ENCODE assay signal across 12 cellular contexts in genomic region chr2:218982312-218983262, GRCh38. TPM values are rescaled to one million over a fixed set of nuclear protein-coding genes. Genes with fewer than 3 reads are reported as not detected.
DNase-seq lines count a peak whose midpoint lies in the region; ATAC-seq and TF ChIP-seq lines count a peak whose summit lies in the region.
"Had no signal": no experiment of that assay in that cellular context is flagged by ENCODE, and none has a peak within 500 bp of the region (broad histone marks: within the 10 kb centered on the region; RNA-seq: fewer than 3 reads in every experiment).

No MANE protein-coding gene starts in this region.

- ATAC-seq in central memory CD8-positive, alpha-beta T cell (replicated peaks; ENCODE audit: extremely low read depth, poor library complexity, severe bottlenecking) = no peak
- ATAC-seq in GM21619 (IDR thresholded peaks at IDR 0.05; ENCODE audit: unreplicated experiment) (no peak), GM19351 (IDR thresholded peaks at IDR 0.05; ENCODE audit: unreplicated experiment) (no peak)

- no peaks in the 10 kb centered on the region for H3K36me3 ChIP-seq in neuron (ENCODE audit: insufficient read depth, low read length)

- H2AFZ ChIP-seq in neuron (ENCODE audit: low read depth, low read length) = peak overlapping the region; percentile 70

- H3K27me3 ChIP-seq in AG04450 (ENCODE audit: control insufficient read depth, insufficient read depth, low read length) = peaks cover 70% of the 10 kb centered on the region
- H3K27me3 ChIP-seq in neuron (ENCODE audit: insufficient read depth, low read length) = peaks cover 76% of the 10 kb centered on the region

- peak overlapping the region; percentile 20; the same call in 1 of the 2 replicates for H3K4me3 ChIP-seq in AG04450 (ENCODE audit: low read depth, low read length)
- H3K4me3 ChIP-seq in neuron (ENCODE audit: low read length) = peak overlapping the region; percentile 21

- peaks cover 5% of the 10 kb centered on the region; the same call in 1 of the 2 replicates for H3K9me3 ChIP-seq in AG04450 (ENCODE audit: control insufficient read depth, insufficient read depth, low read length)
- H3K9me3 ChIP-seq in neuron (ENCODE audit: low read length) = peaks cover 2% of the 10 kb centered on the region

- H3K9me3 Mint-ChIP-seq in central memory CD8-positive, alpha-beta T cell = no peaks in the 10 kb centered on the region

- H3K4me1 Mint-ChIP-seq in central memory CD8-positive, alpha-beta T cell = peaks cover 39% of the 10 kb centered on the region

- H3K4me3 Mint-ChIP-seq in central memory CD8-positive, alpha-beta T cell = peak overlapping the region; percentile 55

- H3K4me1 ChIP-seq in neuron (ENCODE audit: insufficient read depth, low read length) = peaks cover 20% of the 10 kb centered on the region

- H3K27ac Mint-ChIP-seq in central memory CD8-positive, alpha-beta T cell (ENCODE audit: low read depth) = no peak overlapping the region

- no peak for DNase-seq in AG04450 (ENCODE audit: low read depth, low spot score)
- peak; percentile 38 for DNase-seq in ELF-1 (ENCODE audit: low read depth, low spot score)
- DNase-seq in central memory CD8-positive, alpha-beta T cell (ENCODE audit: low spot score in 2 of 2) = no peak
- DNase-seq in stimulated activated CD4-positive, alpha-beta T cell treated with anti-CD3 and anti-CD28 coated beads, Interleukin-1b, Interleukin-23, amount 100 ng/mL, for 48 hours = no peak
- no peak for DNase-seq in NCI-H2171 (lab: John Stamatoyannopoulos, UW)
- DNase-seq: erythroblast, GDM1, midbrain, NCI-H187 had no signal

- no peak overlapping the region for H3K27ac ChIP-seq in AG04450 (ENCODE audit: low read depth, low read length)

- peaks cover 1% of the 10 kb centered on the region for H3K36me3 Mint-ChIP-seq in central memory CD8-positive, alpha-beta T cell (ENCODE audit: insufficient read depth)

- CTCF ChIA-PET in AG04450 (lab: Charles Lee) = interaction anchor here (0.9 to 1.8 kb wide), 3 partner anchors 12 to 42 kb away, joined by 4 to 10 read pairs (median 4); no protein-coding TSS in a partner anchor

- POLR2A ChIA-PET in AG04450 (lab: Yijun Ruan, JAX) = no interaction called here

- no peak for TF ChIP-seq CTCF in AG04450 (IDR thresholded peaks at IDR 0.05; ENCODE audit: low read depth, low read length)

- peaks cover 100% of the 10 kb centered on the region for H3K27me3 Mint-ChIP-seq in central memory CD8-positive, alpha-beta T cell

RNA-seq across cellular contexts. Expression of gene FEV, which starts 2.4 kb away (rescaled TPM):
- not detected in 2 replicates for polyA plus RNA-seq in AG04450 (2011; rRNA removed)
- not detected in 2 replicates for polyA minus RNA-seq in AG04450 (2011; rRNA and poly(A)+ RNA removed)

RNA-seq across cellular contexts. Expression of gene CRYBA2, which starts 10.6 kb away (rescaled TPM):
- polyA plus RNA-seq in AG04450 (2011; rRNA removed) = 0.19 TPM in 1 of 2 replicates, not detected in the other
- polyA minus RNA-seq in AG04450 (2011; rRNA and poly(A)+ RNA removed) = not detected in 2 replicates

RNA-seq across cellular contexts. Expression of gene CDK5R2, which starts 23.1 kb away (rescaled TPM):
- 0.04 and 0.05 TPM in 2 replicates for polyA plus RNA-seq in AG04450 (2011; rRNA removed)
- 0.09 TPM in 1 of 2 replicates, not detected in the other for polyA minus RNA-seq in AG04450 (2011; rRNA and poly(A)+ RNA removed)

RNA-seq across cellular contexts. Expression of gene CFAP65, which starts 58.7 kb away (rescaled TPM):
- not detected in 2 replicates for polyA plus RNA-seq in AG04450 (2011; rRNA removed)
- polyA minus RNA-seq in AG04450 (2011; rRNA and poly(A)+ RNA removed) = not detected in 2 replicates
